In genomic region chr10:50659865-50660730, GRCh38 we compare ENCODE assay signal across 1 cellular context.
TF ChIP-seq lines count a peak whose summit lies in the region.
"Not testable (repeated sequence)": the region's sequence is repeated elsewhere in the genome, so short reads cannot be mapped to it uniquely, and the experiment has no call there.

No MANE protein-coding gene starts in this region.

TF ChIP-seq in HepG2, 621 proteins besides CTCF, POLR2A, EP300 and RAD21 (continued from another document):
- not testable (repeated sequence) for TF ChIP-seq HNF1A (IDR thresholded peaks at IDR 0.05; ENCODE audit: low read depth)
- 0 out of 2 replicates have a peak, but pooled peaks have one; percentile 6 for TF ChIP-seq HNF1A (CRISPR knock-in tag; IDR thresholded peaks at IDR 0.05; ENCODE audit: borderline replicate concordance)
- TF ChIP-seq ZNF616 (CRISPR knock-in tag; IDR thresholded peaks at IDR 0.05; ENCODE audit: low read depth): 0 out of 2 replicates have a peak, but pooled peaks have one; percentile 29
- peak; percentile 78; the same call in 1 of the 2 replicates for TF ChIP-seq ZNF33B (CRISPR knock-in tag; IDR thresholded peaks at IDR 0.05)
- TF ChIP-seq NFKB2 (CRISPR knock-in tag; IDR thresholded peaks at IDR 0.05; ENCODE audit: borderline replicate concordance): peak; percentile 57; the same call in 1 of the 2 replicates
- 0 out of 2 replicates have a peak, but pooled peaks have one; percentile 36 for TF ChIP-seq HNF4A (CRISPR knock-in tag; IDR thresholded peaks at IDR 0.05)
